ENCODE assay signal across 8 cellular contexts in the genomic region with DNA sequence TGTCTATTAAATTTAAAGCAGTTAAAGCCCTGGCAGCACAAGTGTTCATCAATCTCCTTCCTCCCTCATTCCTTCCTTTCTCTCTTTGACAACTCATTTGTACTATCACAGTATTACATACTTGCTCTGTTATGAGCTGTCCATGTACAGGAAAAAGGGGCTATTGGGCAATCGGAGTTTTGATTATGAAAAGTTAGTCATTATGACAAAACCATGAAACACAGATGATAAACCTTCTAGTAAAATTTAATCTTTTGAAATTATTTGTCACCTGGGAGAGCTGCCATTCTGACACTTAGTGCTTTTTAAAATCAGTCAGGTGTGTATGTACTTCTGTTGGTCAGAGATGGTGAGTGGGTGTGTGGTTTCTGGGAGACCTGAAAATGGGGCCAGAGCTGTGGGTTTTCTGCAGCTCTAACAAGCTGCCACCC. TPM values are rescaled to one million over a fixed set of nuclear protein-coding genes. Genes with fewer than 3 reads are reported as not detected.
A peak's percentile ranks its signal among the peaks of the same experiment; 100 is the strongest.
DNase-seq lines count a peak whose midpoint lies in the region; ATAC-seq and TF ChIP-seq lines count a peak whose summit lies in the region.

No MANE protein-coding gene starts in this region.

- H3K9me3 Mint-ChIP-seq in naive thymus-derived CD8-positive, alpha-beta T cell, result no peaks in the 10 kb centered on the region
- no peaks in the 10 kb centered on the region for H3K9me3 Mint-ChIP-seq in effector memory CD8-positive, alpha-beta T cell

- no peaks in the 10 kb centered on the region for H3K27me3 ChIP-seq in BLaER1 treated with 17β-estradiol and CSF1 and Interleukin-3, amounts not matched to agents 10 nM and 100 nM
- no peaks in the 10 kb centered on the region for H3K27me3 ChIP-seq in Peyer's patch

- H3K36me3 ChIP-seq in BLaER1 treated with 17β-estradiol and CSF1 and Interleukin-3, amounts not matched to agents 10 nM and 100 nM, result peaks cover 0 to 34% (median 12%) of the 10 kb centered on the region in 11 experiments; a peak in 13 of 22 replicates
- H3K36me3 ChIP-seq in Peyer's patch, result no peaks in the 10 kb centered on the region

- POLR2A ChIA-PET in naive thymus-derived CD8-positive, alpha-beta T cell (lab: Charles Lee), result interaction anchor here (0.7 kb wide), 1 partner anchor 39 kb away, joined by 3 read pairs; no protein-coding TSS in a partner anchor

- peak overlapping the region in 2 of 11 experiments; percentile 38; a peak in 3 of 22 replicates for H3K9ac ChIP-seq in BLaER1 treated with 17β-estradiol and CSF1 and Interleukin-3, amounts not matched to agents 10 nM and 100 nM

- peaks cover 0 to 2% (median 0%) of the 10 kb centered on the region in 3 donors for H3K36me3 Mint-ChIP-seq in naive thymus-derived CD8-positive, alpha-beta T cell
- no peaks in the 10 kb centered on the region for H3K36me3 Mint-ChIP-seq in effector memory CD8-positive, alpha-beta T cell (ENCODE audit: insufficient read depth)

- no peak for ATAC-seq in naive thymus-derived CD8-positive, alpha-beta T cell
- ATAC-seq in effector memory CD8-positive, alpha-beta T cell (replicated peaks), result no peak

- no peak for TF ChIP-seq CTCF in choroid plexus epithelial cell (conservative IDR thresholded peaks at IDR 0.05; ENCODE audit: low read depth, low read length)
- no peak for TF ChIP-seq CTCF in Peyer's patch (IDR thresholded peaks at IDR 0.05)

- H4K20me1 ChIP-seq in BLaER1 treated with 17β-estradiol and CSF1 and Interleukin-3, amounts not matched to agents 10 nM and 100 nM, result peaks cover 48 to 100% (median 99%) of the 10 kb centered on the region in 11 experiments

- peak overlapping the region in 4 of 11 experiments; percentile 13 to 55 (median 43); a peak in 5 of 22 replicates for H3K27ac ChIP-seq in BLaER1 treated with 17β-estradiol and CSF1 and Interleukin-3, amounts not matched to agents 10 nM and 100 nM
- H3K27ac ChIP-seq in Peyer's patch, result no peak overlapping the region

- H3K4me2 ChIP-seq in BLaER1 treated with 17β-estradiol and CSF1 and Interleukin-3, amounts not matched to agents 10 nM and 100 nM, result peak overlapping the region in 10 of 11 experiments; percentile 8 to 76 (median 44); a peak in 12 of 22 replicates

- DNase-seq in LHCN-M2 (ENCODE audit: low read depth) (peak; percentile 84), choroid plexus epithelial cell (ENCODE audit: low read depth) (peak; percentile 85), HK-2 (ENCODE audit: unreplicated experiment) (no peak), putamen (ENCODE audit: low spot score) (no peak), Peyer's patch (no peak)
- no peak for DNase-seq in naive thymus-derived CD8-positive, alpha-beta T cell
- DNase-seq in effector memory CD8-positive, alpha-beta T cell, result no peak

- peaks cover 52 to 93% (median 80%) of the 10 kb centered on the region in 4 donors for H3K4me1 Mint-ChIP-seq in naive thymus-derived CD8-positive, alpha-beta T cell
- H3K4me1 Mint-ChIP-seq in effector memory CD8-positive, alpha-beta T cell (ENCODE audit: low read depth in 2 of 2), result peaks cover 58 to 66% of the 10 kb centered on the region in 2 donors

- H3K4me3 ChIP-seq in BLaER1 treated with 17β-estradiol and CSF1 and Interleukin-3, amounts not matched to agents 10 nM and 100 nM, result no peak overlapping the region
- H3K4me3 ChIP-seq in choroid plexus epithelial cell (ENCODE audit: low read depth, low read length) (no peak overlapping the region), Peyer's patch (no peak overlapping the region)

- peaks cover 44 to 99% (median 78%) of the 10 kb centered on the region in 10 experiments for H3K4me1 ChIP-seq in BLaER1 treated with 17β-estradiol and CSF1 and Interleukin-3, amounts not matched to agents 10 nM and 100 nM
- peaks cover 0 to 41% (median 3%) of the 10 kb centered on the region in 4 donors for H3K4me1 ChIP-seq in Peyer's patch

- H3K27me3 Mint-ChIP-seq in naive thymus-derived CD8-positive, alpha-beta T cell, result no peaks in the 10 kb centered on the region
- H3K27me3 Mint-ChIP-seq in effector memory CD8-positive, alpha-beta T cell, result no peaks in the 10 kb centered on the region

- peak overlapping the region in 8 of 10 donors; percentile 0 to 82 (median 64) for H3K27ac Mint-ChIP-seq in naive thymus-derived CD8-positive, alpha-beta T cell
- no peak overlapping the region for H3K27ac Mint-ChIP-seq in effector memory CD8-positive, alpha-beta T cell

- TF ChIP-seq POLR2A in Peyer's patch (IDR thresholded peaks at IDR 0.05), result no peak

- H3K4me3 Mint-ChIP-seq in naive thymus-derived CD8-positive, alpha-beta T cell, result peak overlapping the region in 7 of 10 donors; percentile 1 to 40 (median 16)
- peak overlapping the region in 1 of 2 donors; percentile 14 for H3K4me3 Mint-ChIP-seq in effector memory CD8-positive, alpha-beta T cell

- peaks cover 0 to 7% (median 0%) of the 10 kb centered on the region in 11 experiments; a peak in 4 of 22 replicates for H3K9me3 ChIP-seq in BLaER1 treated with 17β-estradiol and CSF1 and Interleukin-3, amounts not matched to agents 10 nM and 100 nM (replicated peaks in 1 of 11)
- no peaks in the 10 kb centered on the region for H3K9me3 ChIP-seq in Peyer's patch

RNA-seq across cellular contexts. Expression of a gene that starts 39.4 kb away (rescaled TPM):
- 215 and 252 TPM in 2 replicates for total RNA-seq in LHCN-M2 (2014; rRNA removed)
- polyA plus RNA-seq in LHCN-M2 (2012), result 114 TPM
- 100 to 1,000 TPM; 116 to 122 TPM for total RNA-seq in naive thymus-derived CD8-positive, alpha-beta T cell
- 10 to 100 TPM in 2 of 3 donors, 1 to 10 TPM in 1; 9.5 to 26.6 (median 13.0) TPM for polyA plus RNA-seq in naive thymus-derived CD8-positive, alpha-beta T cell
- 10 to 100 TPM; 14.2 to 65.2 (median 29.1) TPM for total RNA-seq in Peyer's patch

Comparison
In these comparisons a context has a peak if more than half of its experiments do, and no peak if none do; other contexts are left out.
1. DNase-seq: peak in LHCN-M2 (single experiment) and choroid plexus epithelial cell (single experiment); none in naive thymus-derived CD8-positive, alpha-beta T cell (0 of 10), effector memory CD8-positive, alpha-beta T cell (0 of 3), HK-2 (single experiment), putamen (single experiment) and Peyer's patch (0 of 3).
2. H3K27ac Mint-ChIP-seq: peak in naive thymus-derived CD8-positive, alpha-beta T cell (8 of 10); none in effector memory CD8-positive, alpha-beta T cell (0 of 2).